In the genomic region with DNA sequence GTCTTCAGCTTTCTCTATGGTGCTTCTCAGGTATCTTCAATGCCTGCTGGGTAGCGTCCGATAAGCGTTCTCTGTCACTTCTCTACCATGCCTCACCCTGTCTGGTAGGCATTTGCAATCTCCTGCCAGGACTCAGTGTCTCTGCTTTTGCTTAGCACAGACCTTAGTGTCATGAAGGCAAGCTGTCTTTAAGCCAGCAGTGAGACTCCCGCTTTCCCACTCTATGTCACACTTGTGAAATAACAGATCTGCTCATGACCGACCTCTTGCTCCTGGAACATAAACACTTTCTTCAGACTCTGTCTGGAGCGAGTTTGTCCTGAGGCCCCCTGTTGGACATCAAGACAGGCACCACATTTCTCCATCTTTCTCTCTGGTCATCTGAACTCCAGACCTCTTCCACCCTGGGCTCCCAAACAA, we compare ENCODE assay signal across 20 cellular contexts. TPM values are rescaled to one million over a fixed set of nuclear protein-coding genes. Genes with fewer than 3 reads are reported as not detected.
DNase-seq lines count a peak whose midpoint lies in the region; ATAC-seq and TF ChIP-seq lines count a peak whose summit lies in the region.
"Had no signal": no experiment of that assay in that cellular context is flagged by ENCODE, and none has a peak within 500 bp of the region (broad histone marks: within the 10 kb centered on the region; RNA-seq: fewer than 3 reads in every experiment).

No MANE protein-coding gene starts in this region.

- TF ChIP-seq CTCF in A673 (conservative IDR thresholded peaks at IDR 0.05; ENCODE audit: low read depth, low read length), result 0 out of 2 replicates have a peak, but pooled peaks have one; percentile 17
- TF ChIP-seq CTCF in brain (conservative IDR thresholded peaks at IDR 0.05), result peak in 1 of 2 experiments; percentile 22
- TF ChIP-seq CTCF in liver (IDR thresholded peaks at IDR 0.05; ENCODE audit: low read depth, low read length, missing input control), result no peak

- no peaks in the 10 kb centered on the region for H3K9me3 Mint-ChIP-seq in brain
- H3K9me3 Mint-ChIP-seq: activated naive CD4-positive, alpha-beta T cell treated with anti-CD3 and anti-CD28 coated beads, Interleukin-2, amount 50 U/mL, for 72 hours had no signal

- TF ChIP-seq RAD21 in liver (IDR thresholded peaks at IDR 0.05), result peak in 1 of 2 donors; percentile 20

- POLR2A ChIA-PET in A673 (lab: Charles Lee; ENCODE audit: low non-redundant PET), result no interaction called here

- WGBS in liver, result 82% methylated on average over 6 of the region's 6 CpGs

- CTCF ChIA-PET in A673 (lab: Charles Lee), result no interaction called here

- no TSS peak for BruUV-seq in A673 (replicated peaks; lab: Mats Ljungman, UMichigan)

- peaks cover 71% of the 10 kb centered on the region for H3K4me1 ChIP-seq in A673 (ENCODE audit: insufficient read depth, low read length, poor library complexity, severe bottlenecking)
- H3K4me1 ChIP-seq in liver (ENCODE audit: control insufficient read depth in 4 of 4, insufficient read depth in 4 of 4, low read length in 3 of 4), result no peaks in the 10 kb centered on the region
- H3K4me1 ChIP-seq: body of pancreas had no signal

- H3K36me3 ChIP-seq in A673 (ENCODE audit: insufficient read depth, low read length, poor library complexity, severe bottlenecking), result no peaks in the 10 kb centered on the region
- no peaks in the 10 kb centered on the region for H3K36me3 ChIP-seq in liver (ENCODE audit: control insufficient read depth in 4 of 4, insufficient read depth in 3 of 4, low read depth in 1 of 4, low read length in 3 of 4)
- H3K36me3 ChIP-seq: thoracic aorta had no signal

- intact Hi-C loops in A673 (cut with micrococcal nuclease; ENCODE audit: unreplicated experiment), result no loop called here

- no peaks in the 10 kb centered on the region for H3K27me3 Mint-ChIP-seq in brain

- no peak overlapping the region for H3K9ac ChIP-seq in liver (ENCODE audit: low read depth in 1 of 2, low read length in 2 of 2)

- H3K27ac ChIP-seq in A673 (ENCODE audit: low read depth, low read length, poor library complexity, severe bottlenecking), result peak overlapping the region; percentile 36
- no peak overlapping the region for H3K27ac ChIP-seq in liver (ENCODE audit: low read depth in 1 of 2, low read length in 2 of 2)
- H3K27ac ChIP-seq: body of pancreas, thoracic aorta had no signal

- H3K9me3 ChIP-seq in A673 (ENCODE audit: low read depth, low read length, poor library complexity, severe bottlenecking), result no peaks in the 10 kb centered on the region
- H3K9me3 ChIP-seq in liver (ENCODE audit: control insufficient read depth in 4 of 4, low read length in 3 of 4), result no peaks in the 10 kb centered on the region
- H3K9me3 ChIP-seq: body of pancreas, thoracic aorta had no signal

- H3K4me3 ChIP-seq in A673 (ENCODE audit: low read depth, low read length, poor library complexity, severe bottlenecking) (no peak overlapping the region), liver (ENCODE audit: low read depth in 1 of 3, low read length in 3 of 3) (no peak overlapping the region)
- H3K4me3 ChIP-seq: body of pancreas, thoracic aorta had no signal

- DNase-seq in A673 (ENCODE audit: low spot score) (no peak), NCI-H69 (lab: John Stamatoyannopoulos, UW) (peak; percentile 11), erythroblast (lab: John Stamatoyannopoulos, UW) (no peak), NCI-H510A treated with DMSO at 0.1 percent for 48 hours (lab: John Stamatoyannopoulos, UW) (no peak), G401 (ENCODE audit: low spot score) (no peak)
- DNase-seq: activated CD8-positive, alpha-beta memory T cell treated with anti-CD3 and anti-CD28 coated beads for 24 hours; activated T-cell treated with anti-CD3 and anti-CD28 coated beads, Interleukin-2, amount 50 U/mL, for 72 hours; body of pancreas; HCEC 1CT; IMR-90; NCI-H1930; NCI-H345; NK-92 treated with Interleukin-12 subunit alpha and Interleukin-12 subunit beta, amount 100 ng/mL, for 24 hours had no signal

- H3K36me3 Mint-ChIP-seq in brain, result no peaks in the 10 kb centered on the region
- H3K36me3 Mint-ChIP-seq: activated naive CD4-positive, alpha-beta T cell treated with anti-CD3 and anti-CD28 coated beads, Interleukin-2, amount 50 U/mL, for 72 hours had no signal

- no peak for TF ChIP-seq POLR2A in erythroblast (IDR thresholded peaks at IDR 0.05; ENCODE audit: low read length)

- H3K4me1 Mint-ChIP-seq in brain, result peaks cover 77% of the 10 kb centered on the region

- in situ Hi-C loops in G401 (cut with HindIII; ENCODE audit: low sequenced_read_pairs), result no loop called here

- no peak for ATAC-seq in GM21526 (IDR thresholded peaks at IDR 0.05; ENCODE audit: low FRiP score, unreplicated experiment)
- ATAC-seq: activated naive CD4-positive, alpha-beta T cell treated with anti-CD3 and anti-CD28 coated beads, Interleukin-2, amount 50 U/mL, for 72 hours; activated T-cell treated with anti-CD3 and anti-CD28 coated beads, Interleukin-2, amount 50 U/mL, for 72 hours; body of pancreas had no signal

- H3K27ac Mint-ChIP-seq in brain, result peak overlapping the region in 3 of 5 experiments; percentile 7 to 44 (median 40)
- H3K27ac Mint-ChIP-seq: activated naive CD4-positive, alpha-beta T cell treated with anti-CD3 and anti-CD28 coated beads, Interleukin-2, amount 50 U/mL, for 72 hours; activated T-cell treated with anti-CD3 and anti-CD28 coated beads, Interleukin-2, amount 50 U/mL, for 72 hours had no signal

- H3K27me3 ChIP-seq in A673 (replicated peaks; ENCODE audit: insufficient read depth, low read depth, low read length, poor library complexity) (no peaks in the 10 kb centered on the region), liver (ENCODE audit: control insufficient read depth in 4 of 4, insufficient read depth in 4 of 4, low read length in 3 of 4) (no peaks in the 10 kb centered on the region)
- H3K27me3 ChIP-seq: body of pancreas had no signal

- peak overlapping the region in 3 of 5 experiments; percentile 19 to 48 (median 36) for H3K4me3 Mint-ChIP-seq in brain
- H3K4me3 Mint-ChIP-seq: activated T-cell treated with anti-CD3 and anti-CD28 coated beads, Interleukin-2, amount 50 U/mL, for 72 hours had no signal

TF ChIP-seq in liver, 16 proteins besides CTCF, POLR2A, EP300 and RAD21:
- TF ChIP-seq, protein P1, sequence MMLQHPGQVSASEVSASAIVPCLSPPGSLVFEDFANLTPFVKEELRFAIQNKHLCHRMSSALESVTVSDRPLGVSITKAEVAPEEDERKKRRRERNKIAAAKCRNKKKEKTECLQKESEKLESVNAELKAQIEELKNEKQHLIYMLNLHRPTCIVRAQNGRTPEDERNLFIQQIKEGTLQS (IDR thresholded peaks at IDR 0.05), result no peak
- peak; percentile 84 for TF ChIP-seq NR2F2 (IDR thresholded peaks at IDR 0.05)
- peak in 1 of 2 donors; percentile 18 for TF ChIP-seq RXRA (IDR thresholded peaks at IDR 0.05)
- no peak for TF ChIP-seq TAF1 (conservative IDR thresholded peaks at IDR 0.05)
- TF ChIP-seq GABPA (IDR thresholded peaks at IDR 0.05 in 1 of 2, conservative IDR thresholded peaks at IDR 0.05 in 1 of 2), result no peak

RNA-seq across cellular contexts. Expression of gene ADGRB3, which starts 17.0 kb away (rescaled TPM):
- 7.7 and 8.1 TPM in 2 replicates for total RNA-seq in A673 (2021)
- polyA plus RNA-seq in brain (ENCODE audit: insufficient read depth, low read depth, low replicate concordance), result 6.2 TPM
- 1 to 10 TPM in 1 of 2 donors, under 1 TPM in 1; 0.75 to 2.3 TPM for total RNA-seq in liver
- polyA plus RNA-seq in liver, result under 1 TPM; 0.21 TPM
- total RNA-seq in G401 (2014; rRNA removed; shearing (Covaris generic)), result not detected in 2 replicates
- total RNA-seq: activated naive CD4-positive, alpha-beta T cell treated with anti-CD3 and anti-CD28 coated beads, Interleukin-2, amount 50 U/mL, for 72 hours; activated T-cell treated with anti-CD3 and anti-CD28 coated beads, Interleukin-2, amount 50 U/mL, for 72 hours; IMR-90; T-helper 1 cell treated with Interleukin-12 subunit alpha and Interleukin-12 subunit beta and Interleukin-4 antibody, amounts not matched to agents 30 ng/mL and 1 ng/mL, for 36 hours had no signal
- polyA plus RNA-seq: AG04450, IMR-90 had no signal
